In genomic region chr12:64610660-64611429, GRCh38 we compare ENCODE assay signal across 8 cellular contexts. TPM values are rescaled to one million over a fixed set of nuclear protein-coding genes. Genes with fewer than 3 reads are reported as not detected.
A peak's percentile ranks its signal among the peaks of the same experiment; 100 is the strongest.
DNase-seq lines count a peak whose midpoint lies in the region; ATAC-seq, FAIRE-seq and TF ChIP-seq lines count a peak whose summit lies in the region.

No MANE protein-coding gene starts in this region.

- peak overlapping the region; percentile 52 to 85 (median 64) for H3K9ac ChIP-seq in H1 (replicated peaks in 1 of 4; ENCODE audit: extremely low read depth in 1 of 4, low read depth in 3 of 4, low read length in 3 of 4)

- no peak overlapping the region for H3K4ac ChIP-seq in H1 (replicated peaks; ENCODE audit: insufficient read length, low read depth, low read length)

- TF ChIP-seq EP300 in H1 (IDR thresholded peaks at IDR 0.05; ENCODE audit: borderline replicate concordance in 1 of 2, low read depth in 2 of 2, low read length in 2 of 2): no peak

- H3K4me3 ChIP-seq in H1 (ENCODE audit: extremely low read depth in 1 of 4, insufficient read depth in 2 of 4, low read depth in 3 of 4, low read length in 4 of 4): peak overlapping the region; percentile 69 to 97 (median 91)

- H2BK5ac ChIP-seq in H1 (ENCODE audit: low read depth, low read length): peak overlapping the region; percentile 88; the same call in 1 of the 2 replicates

- peaks cover 0 to 5% (median 1%) of the 10 kb centered on the region in 4 experiments; a peak in 4 of 7 replicates for H3K4me1 ChIP-seq in H1 (replicated peaks in 1 of 4; ENCODE audit: control insufficient read depth in 3 of 4, insufficient read depth in 4 of 4, low read length in 3 of 4)

- no peak for FAIRE-seq in H1 (lab: Jason Lieb, UNC)

- no peaks in the 10 kb centered on the region; the same call in 1 of the 2 replicates for H3K79me1 ChIP-seq in H1 (ENCODE audit: low read depth, low read length)

- peak overlapping the region; percentile 87 for H4K5ac ChIP-seq in H1 (ENCODE audit: insufficient read length, low read depth, low read length)

- POLR2A ChIA-PET in activated CD4-positive, alpha-beta memory T cell treated with anti-CD3 and anti-CD28 coated beads, Interleukin-2, amount 10 ng/mL, durations not matched to agents 7 days and 5 days (lab: Charles Lee): interaction anchor here (1.0 to 8.2 kb wide), 20 partner anchors 9 to 157 kb away, joined by 3 to 136 read pairs (median 8); no protein-coding TSS in a partner anchor
- POLR2A ChIA-PET in H1 (lab: Charles Lee; ENCODE audit: partially characterized antibody): interaction anchor here (0.6 to 3.9 kb wide), 18 partner anchors 10 to 207 kb away, joined by 3 to 34 read pairs (median 3); partner anchors contain the start of gene XPOT

- TF ChIP-seq RAD21 in H1 (IDR thresholded peaks at IDR 0.05 in 1 of 2, conservative IDR thresholded peaks at IDR 0.05 in 1 of 2; ENCODE audit: low read depth in 2 of 2, low read length in 2 of 2): no peak; a peak in 1 of 4 replicates

- peak overlapping the region; percentile 87 to 95 for H3K4me2 ChIP-seq in H1 (ENCODE audit: insufficient read depth in 1 of 2, low read depth in 2 of 2, low read length in 2 of 2)

- H3K9me3 ChIP-seq in H1 (ENCODE audit: insufficient read depth in 2 of 2, low read depth in 1 of 2, low read length in 1 of 2): no peaks in the 10 kb centered on the region

- H4K20me1 ChIP-seq in H1 (replicated peaks in 1 of 2; ENCODE audit: control insufficient read depth in 1 of 2, insufficient read depth in 2 of 2, low read length in 2 of 2): peaks cover 0 to 4% of the 10 kb centered on the region in 2 experiments

- H3K14ac ChIP-seq in H1 (ENCODE audit: insufficient read length): no peak overlapping the region

- peak overlapping the region; percentile 32 for H4K8ac ChIP-seq in H1 (ENCODE audit: extremely low read depth, insufficient read depth, low read length)

- H3K4me3 Mint-ChIP-seq in activated CD4-positive, alpha-beta memory T cell treated with anti-CD3 and anti-CD28 coated beads, Interleukin-2, amount 10 ng/mL, durations not matched to agents 7 days and 5 days: peak overlapping the region; percentile 95
- peak overlapping the region; percentile 93 for H3K4me3 Mint-ChIP-seq in stimulated activated effector memory CD8-positive, alpha-beta T cell treated with anti-CD3 and anti-CD28 coated beads, Interleukin-12 subunit alpha, Interleukin-12 subunit beta, amount 100 ng/mL, for 72 hours

- peak; percentile 71 for DNase-seq in SIG-M5 treated with dmso at 0.1 percent for 504 hours (lab: John Stamatoyannopoulos, UW; ENCODE audit: unreplicated experiment)
- DNase-seq in SIG-M5 (lab: John Stamatoyannopoulos, UW): no peak
- peak; percentile 31 to 78 for DNase-seq in NCI-H446 (lab: John Stamatoyannopoulos, UW)
- peak; percentile 80 for DNase-seq in activated CD4-positive, alpha-beta memory T cell treated with anti-CD3 and anti-CD28 coated beads, Interleukin-2, amount 10 ng/mL, durations not matched to agents 7 days and 5 days
- DNase-seq in H1 (ENCODE audit: low read depth in 1 of 2, low spot score in 2 of 2): peak in 1 of 2 experiments; percentile 79
- DNase-seq in mucosa of gallbladder (ENCODE audit: low spot score): peak; percentile 55
- DNase-seq in stimulated activated effector memory CD8-positive, alpha-beta T cell treated with anti-CD3 and anti-CD28 coated beads, Interleukin-12 subunit alpha, Interleukin-12 subunit beta, amount 100 ng/mL, for 72 hours (ENCODE audit: low spot score in 2 of 2): peak; percentile 65 to 89

- H2AK5ac ChIP-seq in H1 (ENCODE audit: low read depth, low read length): no peak overlapping the region

- H3K36me3 Mint-ChIP-seq in activated CD4-positive, alpha-beta memory T cell treated with anti-CD3 and anti-CD28 coated beads, Interleukin-2, amount 10 ng/mL, durations not matched to agents 7 days and 5 days (ENCODE audit: low read depth): peaks cover 38% of the 10 kb centered on the region
- H3K36me3 Mint-ChIP-seq in stimulated activated effector memory CD8-positive, alpha-beta T cell treated with anti-CD3 and anti-CD28 coated beads, Interleukin-12 subunit alpha, Interleukin-12 subunit beta, amount 100 ng/mL, for 72 hours: peaks cover 41% of the 10 kb centered on the region

- H3K9me3 Mint-ChIP-seq in activated CD4-positive, alpha-beta memory T cell treated with anti-CD3 and anti-CD28 coated beads, Interleukin-2, amount 10 ng/mL, durations not matched to agents 7 days and 5 days: no peaks in the 10 kb centered on the region
- no peaks in the 10 kb centered on the region for H3K9me3 Mint-ChIP-seq in stimulated activated effector memory CD8-positive, alpha-beta T cell treated with anti-CD3 and anti-CD28 coated beads, Interleukin-12 subunit alpha, Interleukin-12 subunit beta, amount 100 ng/mL, for 72 hours

- ATAC-seq in HG02885 (IDR thresholded peaks at IDR 0.05; ENCODE audit: poor library complexity, unreplicated experiment): peak; percentile 47
- peak; percentile 77 for ATAC-seq in stimulated activated effector memory CD8-positive, alpha-beta T cell treated with anti-CD3 and anti-CD28 coated beads, Interleukin-12 subunit alpha, Interleukin-12 subunit beta, amount 100 ng/mL, for 72 hours

- H3K27ac ChIP-seq in H1 (ENCODE audit: low read depth, low read length): peak overlapping the region; percentile 58; the same call in 1 of the 2 replicates

- peaks cover 17% of the 10 kb centered on the region for H3K23me2 ChIP-seq in H1 (ENCODE audit: low read depth, low read length)

- H2AFZ ChIP-seq in H1 (ENCODE audit: low read length): no peak overlapping the region

- no peaks in the 10 kb centered on the region for H3K27me3 Mint-ChIP-seq in activated CD4-positive, alpha-beta memory T cell treated with anti-CD3 and anti-CD28 coated beads, Interleukin-2, amount 10 ng/mL, durations not matched to agents 7 days and 5 days

- 1% methylated on average over 38 of the region's 63 CpGs; no CpG with 5 or more reads in 1 of the 2 experiments for WGBS in H1 (ENCODE audit: extremely low coverage in 1 of 2, insufficient coverage in 1 of 2, insufficient read length in 1 of 2, insufficient replicate concordance in 2 of 2, low coverage in 1 of 2, low lambda C conversion rate in 2 of 2, missing lambda C conversion rate in 1 of 2), 2 experiments

- peak overlapping the region; percentile 86 for H3K27ac Mint-ChIP-seq in activated CD4-positive, alpha-beta memory T cell treated with anti-CD3 and anti-CD28 coated beads, Interleukin-2, amount 10 ng/mL, durations not matched to agents 7 days and 5 days
- peak overlapping the region; percentile 85 for H3K27ac Mint-ChIP-seq in stimulated activated effector memory CD8-positive, alpha-beta T cell treated with anti-CD3 and anti-CD28 coated beads, Interleukin-12 subunit alpha, Interleukin-12 subunit beta, amount 100 ng/mL, for 72 hours

- H4K91ac ChIP-seq in H1 (replicated peaks; ENCODE audit: insufficient read length, low read length): peak overlapping the region; percentile 75

- H3K56ac ChIP-seq in H1 (replicated peaks; ENCODE audit: insufficient read length, low read depth, low read length): peak overlapping the region; percentile 90

- peak overlapping the region; percentile 79 for H3K18ac ChIP-seq in H1 (ENCODE audit: extremely low read depth, low read length)

- H2BK20ac ChIP-seq in H1 (ENCODE audit: low read length): no peak overlapping the region

- H3K27me3 ChIP-seq in H1 (replicated peaks in 1 of 4; ENCODE audit: control insufficient read depth in 3 of 4, extremely low read depth in 1 of 4, insufficient read depth in 3 of 4, low read length in 3 of 4): no peaks in the 10 kb centered on the region

- TF ChIP-seq CTCF in H1 (IDR thresholded peaks at IDR 0.05; ENCODE audit: control extremely low read depth in 1 of 3, insufficient read depth in 1 of 3, low read depth in 1 of 3, low read length in 3 of 3): no peak

- TF ChIP-seq POLR2A in H1 (IDR thresholded peaks at IDR 0.05; ENCODE audit: control extremely low read depth in 1 of 2, low read depth in 2 of 2, low read length in 2 of 2): peak in 1 of 2 experiments; percentile 56; a peak in 1 of 3 replicates

- H2BK12ac ChIP-seq in H1 (ENCODE audit: low read depth, low read length): no peak overlapping the region

- H3K23ac ChIP-seq in H1 (ENCODE audit: insufficient read length): no peak overlapping the region

- peaks cover 43% of the 10 kb centered on the region for H3K4me1 Mint-ChIP-seq in activated CD4-positive, alpha-beta memory T cell treated with anti-CD3 and anti-CD28 coated beads, Interleukin-2, amount 10 ng/mL, durations not matched to agents 7 days and 5 days
- H3K4me1 Mint-ChIP-seq in stimulated activated effector memory CD8-positive, alpha-beta T cell treated with anti-CD3 and anti-CD28 coated beads, Interleukin-12 subunit alpha, Interleukin-12 subunit beta, amount 100 ng/mL, for 72 hours: peaks cover 32% of the 10 kb centered on the region

- H3K79me2 ChIP-seq in H1 (ENCODE audit: control insufficient read depth in 1 of 2, insufficient read depth in 2 of 2, low read length in 2 of 2): peaks cover 14 to 49% of the 10 kb centered on the region in 2 experiments

- CTCF ChIA-PET in activated CD4-positive, alpha-beta memory T cell treated with anti-CD3 and anti-CD28 coated beads, Interleukin-2, amount 10 ng/mL, durations not matched to agents 7 days and 5 days (lab: Charles Lee): interaction anchor here (0.5 to 2.3 kb wide), 15 partner anchors 16 to 608 kb away, joined by 3 to 19 read pairs (median 4); no protein-coding TSS in a partner anchor
- CTCF ChIA-PET in H1 (lab: Charles Lee; ENCODE audit: partially characterized antibody): interaction anchor here (0.6 to 2.2 kb wide), 8 partner anchors 13 to 340 kb away, joined by 3 to 6 read pairs (median 4); no protein-coding TSS in a partner anchor

- peaks cover 0 to 6% (median 0%) of the 10 kb centered on the region in 4 experiments; a peak in 2 of 8 replicates for H3K36me3 ChIP-seq in H1 (ENCODE audit: control insufficient read depth in 2 of 4, insufficient read depth in 4 of 4, low read length in 3 of 4)

- H2BK120ac ChIP-seq in H1 (replicated peaks; ENCODE audit: low read depth, low read length): no peak overlapping the region

- no peak overlapping the region for H2BK15ac ChIP-seq in H1 (ENCODE audit: low read length)

TF ChIP-seq in H1, 55 proteins besides CTCF, POLR2A, EP300 and RAD21 (continues in another document):
- TF ChIP-seq RNF2 (IDR thresholded peaks at IDR 0.05; ENCODE audit: borderline replicate concordance, low read depth, low read length, missing control alignments, poor library complexity, severe bottlenecking): no peak

RNA-seq across cellular contexts. Expression of gene RASSF3, which starts 0.6 kb away (rescaled TPM):
- total RNA-seq in activated CD4-positive, alpha-beta memory T cell treated with anti-CD3 and anti-CD28 coated beads, Interleukin-2, amount 10 ng/mL, durations not matched to agents 7 days and 5 days: 10 to 100 TPM; 81.3 to 83.7 TPM
- 57.3 and 64.3 TPM in 2 replicates for total RNA-seq in H1 (2021; fragmentation: NEBNext Ultra II Directional; extraction: Animal tissue kit (Norgen Biotek cat#: 25700))
- polyA plus RNA-seq in H1 (2011; rRNA removed): 14.5 and 19.1 TPM in 2 replicates
- 19.4 TPM for polyA plus RNA-seq in H1 (2011; cell fraction: cytosol; rRNA removed)
- polyA plus RNA-seq in H1 (2011; cell fraction: nucleus; rRNA removed): 19.3 TPM
- 26.3 to 34.4 TPM (median 32.5 TPM) in 4 replicates for polyA plus RNA-seq in H1 (2012, experiment 1 of 2)
- polyA plus RNA-seq in H1 (2012, experiment 2 of 2): 6.5 TPM
- 22.2 TPM for polyA plus RNA-seq in H1 (2013, experiment 1 of 2)
- polyA plus RNA-seq in H1 (2013, experiment 2 of 2): 22.1 TPM
- polyA minus RNA-seq in H1 (2011; rRNA and poly(A)+ RNA removed): 81.0 and 81.3 TPM in 2 replicates
- polyA minus RNA-seq in H1 (2011; cell fraction: cytosol; rRNA and poly(A)+ RNA removed): 23.6 TPM
- polyA minus RNA-seq in H1 (2011; cell fraction: nucleus; rRNA and poly(A)+ RNA removed): 22.0 TPM
- 130 TPM for total RNA-seq in mucosa of gallbladder
